Comparison of ENCODE assay signal across 1 cellular context in genomic region chr6:34457747-34458462, GRCh38.
A peak's percentile ranks its signal among the peaks of the same experiment; 100 is the strongest.
TF ChIP-seq lines count a peak whose summit lies in the region.

No MANE protein-coding gene starts in this region.

TF ChIP-seq in HepG2, 621 proteins besides CTCF, POLR2A, EP300 and RAD21 (continued from another document and continues in another):
- TF ChIP-seq MXD1 (CRISPR knock-in tag; IDR thresholded peaks at IDR 0.05) (0 out of 2 replicates have a peak, but pooled peaks have one; percentile 31), FOXK2 (IDR thresholded peaks at IDR 0.05) (no peak), ZNF34 (CRISPR knock-in tag; IDR thresholded peaks at IDR 0.05; ENCODE audit: borderline replicate concordance) (no peak), THAP11 (CRISPR knock-in tag; IDR thresholded peaks at IDR 0.05) (no peak), ZNF317 (CRISPR knock-in tag; IDR thresholded peaks at IDR 0.05) (no peak), SP1 (IDR thresholded peaks at IDR 0.05) (no peak), SP1 (CRISPR knock-in tag; IDR thresholded peaks at IDR 0.05) (0 out of 2 replicates have a peak, but pooled peaks have one; percentile 39), ZNF83 (CRISPR knock-in tag; IDR thresholded peaks at IDR 0.05; ENCODE audit: borderline replicate concordance) (peak; percentile 72; the same call in 1 of the 2 replicates), SATB2 (CRISPR knock-in tag; IDR thresholded peaks at IDR 0.05) (no peak), MLLT10 (CRISPR knock-in tag; IDR thresholded peaks at IDR 0.05) (no peak), NFAT5 (CRISPR knock-in tag; IDR thresholded peaks at IDR 0.05) (no peak), ZNF180 (CRISPR knock-in tag; IDR thresholded peaks at IDR 0.05; ENCODE audit: borderline replicate concordance, low read depth) (no peak), THRA (CRISPR knock-in tag; IDR thresholded peaks at IDR 0.05; ENCODE audit: borderline replicate concordance) (0 out of 2 replicates have a peak, but pooled peaks have one; percentile 42), RORA (CRISPR knock-in tag; IDR thresholded peaks at IDR 0.05) (no peak), GATA4 (IDR thresholded peaks at IDR 0.05; ENCODE audit: borderline replicate concordance, low read depth) (no peak), ZNF30 (CRISPR knock-in tag; IDR thresholded peaks at IDR 0.05) (0 out of 2 replicates have a peak, but pooled peaks have one; percentile 15), SRSF1 (optimal IDR thresholded peaks at IDR 0.05; ENCODE audit: low read depth, low read length) (no peak), ZBTB3 (CRISPR knock-in tag; IDR thresholded peaks at IDR 0.05; ENCODE audit: borderline replicate concordance, low read depth) (no peak), YY1 (IDR thresholded peaks at IDR 0.05; ENCODE audit: insufficient read depth, insufficient replicate concordance, low read depth, low read length) (no peak), KLF9 (CRISPR knock-in tag; IDR thresholded peaks at IDR 0.05; ENCODE audit: low read depth) (no peak), CEBPB (IDR thresholded peaks at IDR 0.05; ENCODE audit: borderline replicate concordance, low read depth, low read length) (no peak), FOXJ3 (CRISPR knock-in tag; IDR thresholded peaks at IDR 0.05; ENCODE audit: borderline replicate concordance) (no peak), ZNF768 (CRISPR knock-in tag; IDR thresholded peaks at IDR 0.05) (no peak), KDM5B (CRISPR knock-in tag; IDR thresholded peaks at IDR 0.05; ENCODE audit: borderline replicate concordance) (no peak), POGK (CRISPR knock-in tag; conservative IDR thresholded peaks at IDR 0.05) (no peak), MAX (IDR thresholded peaks at IDR 0.05) (peak; percentile 34; the same call in 1 of the 2 replicates), ZNF562 (CRISPR knock-in tag; IDR thresholded peaks at IDR 0.05; ENCODE audit: borderline replicate concordance) (no peak), ZNF850 (CRISPR knock-in tag; conservative IDR thresholded peaks at IDR 0.05) (no peak), RXRA (CRISPR knock-in tag; IDR thresholded peaks at IDR 0.05) (0 out of 2 replicates have a peak, but pooled peaks have one; percentile 29), NPAS2 (CRISPR knock-in tag; IDR thresholded peaks at IDR 0.05; ENCODE audit: borderline replicate concordance) (no peak), NFE2 (CRISPR knock-in tag; IDR thresholded peaks at IDR 0.05) (no peak), GABPB1 (CRISPR knock-in tag; IDR thresholded peaks at IDR 0.05) (peak; percentile 45), ZBTB38 (CRISPR knock-in tag; IDR thresholded peaks at IDR 0.05) (no peak), THAP9 (CRISPR knock-in tag; IDR thresholded peaks at IDR 0.05; ENCODE audit: borderline replicate concordance) (no peak), PATZ1 (CRISPR knock-in tag; IDR thresholded peaks at IDR 0.05) (peak; percentile 31; the same call in 1 of the 2 replicates), ZFY (CRISPR knock-in tag; IDR thresholded peaks at IDR 0.05) (peak; percentile 72), KLF16 (CRISPR knock-in tag; IDR thresholded peaks at IDR 0.05) (no peak), ZNF720 (CRISPR knock-in tag; IDR thresholded peaks at IDR 0.05) (no peak), ZNF605 (CRISPR knock-in tag; IDR thresholded peaks at IDR 0.05) (0 out of 2 replicates have a peak, but pooled peaks have one; percentile 44), ZNF136 (CRISPR knock-in tag; IDR thresholded peaks at IDR 0.05; ENCODE audit: low read depth) (no peak), KDM1A (CRISPR knock-in tag; IDR thresholded peaks at IDR 0.05) (no peak), ZNF737 (CRISPR knock-in tag; IDR thresholded peaks at IDR 0.05; ENCODE audit: borderline replicate concordance) (0 out of 2 replicates have a peak, but pooled peaks have one; percentile 32), BCLAF1 (IDR thresholded peaks at IDR 0.05) (no peak), POLR2AphosphoS5 (IDR thresholded peaks at IDR 0.05; ENCODE audit: low read depth, low read length) (peak; percentile 90), CREM (IDR thresholded peaks at IDR 0.05) (no peak), CREM (CRISPR knock-in tag; IDR thresholded peaks at IDR 0.05) (no peak), KDM2A (CRISPR knock-in tag; IDR thresholded peaks at IDR 0.05; ENCODE audit: borderline replicate concordance, low read depth) (peak; percentile 36; the same call in 1 of the 2 replicates)
